In genomic region chr7:4724648-4725013, GRCh38 we compare ENCODE assay signal across 8 cellular contexts. TPM values are rescaled to one million over a fixed set of nuclear protein-coding genes. Genes with fewer than 3 reads are reported as not detected.
DNase-seq lines count a peak whose midpoint lies in the region; ATAC-seq and TF ChIP-seq lines count a peak whose summit lies in the region.

No MANE protein-coding gene starts in this region.

- H3K36me3 Mint-ChIP-seq in naive B cell = no peaks in the 10 kb centered on the region

- peaks cover 7% of the 10 kb centered on the region for H3K36me3 ChIP-seq in BJ (ENCODE audit: control insufficient read depth, insufficient read depth, low read length)
- H3K36me3 ChIP-seq in effector memory CD4-positive, alpha-beta T cell (ENCODE audit: control insufficient read depth, insufficient read depth, low read length) = peaks cover 23% of the 10 kb centered on the region

- no peak for TF ChIP-seq POLR2A in NB4 (IDR thresholded peaks at IDR 0.05; ENCODE audit: extremely low read depth, insufficient read length)

- H3K4me3 Mint-ChIP-seq in naive B cell = peak overlapping the region; percentile 90 to 96 (median 92)

- H3K27me3 Mint-ChIP-seq in naive B cell = no peaks in the 10 kb centered on the region

- peak overlapping the region; percentile 81 to 96 (median 92) for H3K27ac Mint-ChIP-seq in naive B cell

- no peaks in the 10 kb centered on the region for H3K27me3 ChIP-seq in BJ (ENCODE audit: control insufficient read depth, insufficient read depth, low read length)
- no peaks in the 10 kb centered on the region for H3K27me3 ChIP-seq in effector memory CD4-positive, alpha-beta T cell (replicated peaks; ENCODE audit: control insufficient read depth, insufficient read depth, low read length, poor library complexity, severe bottlenecking)

- peaks cover 34 to 52% (median 39%) of the 10 kb centered on the region in 3 donors for H3K4me1 Mint-ChIP-seq in naive B cell

- POLR2A ChIA-PET in BJ (lab: Charles Lee) = interaction anchor here (0.5 to 1.0 kb wide), 2 partner anchors 12 to 48 kb away, joined by 4 read pairs; no protein-coding TSS in a partner anchor

- H3K9me3 Mint-ChIP-seq in naive B cell = no peaks in the 10 kb centered on the region

- no peaks in the 10 kb centered on the region for H3K9me3 ChIP-seq in effector memory CD4-positive, alpha-beta T cell (ENCODE audit: control insufficient read depth, low read length)

- DNase-seq in BJ (ENCODE audit: low read depth) (no peak), NB4 (ENCODE audit: low read depth) (peak; percentile 82), naive B cell (no peak), COR-L47 (lab: John Stamatoyannopoulos, UW) (no peak), cerebellum (ENCODE audit: low spot score) (no peak), DMS114 treated with DMSO at 0.1 percent for 48 hours (lab: John Stamatoyannopoulos, UW; ENCODE audit: unreplicated experiment) (no peak)
- no peak for DNase-seq in effector memory CD4-positive, alpha-beta T cell

- peaks cover 14% of the 10 kb centered on the region for H3K4me1 ChIP-seq in effector memory CD4-positive, alpha-beta T cell (ENCODE audit: control insufficient read depth, insufficient read depth, low read length, poor library complexity, severe bottlenecking)

- peak; percentile 10 for ATAC-seq in GM19397 (IDR thresholded peaks at IDR 0.05; ENCODE audit: unreplicated experiment)
- ATAC-seq in naive B cell (ENCODE audit: low read depth in 2 of 2) = peak; percentile 33 to 35

- H3K4me3 ChIP-seq in BJ (ENCODE audit: low read depth, low read length) = peak overlapping the region; percentile 46
- H3K4me3 ChIP-seq in NB4 (ENCODE audit: low read depth, low read length) = peak overlapping the region; percentile 56
- H3K4me3 ChIP-seq in effector memory CD4-positive, alpha-beta T cell (ENCODE audit: insufficient read depth, low read depth, low read length, poor library complexity, severe bottlenecking) = peak overlapping the region; percentile 57

- CTCF ChIA-PET in BJ (lab: Yijun Ruan, JAX) = interaction anchor here (0.9 to 1.5 kb wide), 7 partner anchors 11 to 93 kb away, joined by 3 to 5 read pairs (median 4); no protein-coding TSS in a partner anchor

- TF ChIP-seq CTCF in BJ (IDR thresholded peaks at IDR 0.05; ENCODE audit: insufficient read depth, low read depth, low read length) (no peak), NB4 (IDR thresholded peaks at IDR 0.05; ENCODE audit: low read depth, low read length) (no peak)

- peak overlapping the region; percentile 57 for H3K27ac ChIP-seq in effector memory CD4-positive, alpha-beta T cell (ENCODE audit: insufficient read depth, low read length, poor library complexity, severe bottlenecking)

RNA-seq across cellular contexts. Expression of gene FOXK1, which starts 42.5 kb away (rescaled TPM):
- polyA plus RNA-seq in BJ (2011; rRNA removed) (2.6 and 3.3 TPM in 2 replicates), naive B cell (ENCODE audit: low read depth in 6 of 6) (1 to 10 TPM in 5 of 6 donors, under 1 TPM in 1; 0.92 to 3.1 (median 1.8) TPM)
- polyA minus RNA-seq in BJ (2011; rRNA and poly(A)+ RNA removed) = 8.2 and 11.5 TPM in 2 replicates
- total RNA-seq in cerebellum = 32.2 TPM

RNA-seq across cellular contexts. Expression of gene AP5Z1, which starts 50.8 kb away (rescaled TPM):
- 16.7 and 27.3 TPM in 2 replicates for polyA plus RNA-seq in BJ (2011; rRNA removed)
- 9.5 and 12.4 TPM in 2 replicates for polyA minus RNA-seq in BJ (2011; rRNA and poly(A)+ RNA removed)
- polyA plus RNA-seq in naive B cell (ENCODE audit: low read depth in 6 of 6) = 10 to 100 TPM; 27.8 to 52.3 (median 37.3) TPM
- 14.9 TPM for total RNA-seq in cerebellum
